Comparison of ENCODE assay signal across 22 cellular contexts in genomic region chr20:54122681-54123586, GRCh38. TPM values are rescaled to one million over a fixed set of nuclear protein-coding genes. Genes with fewer than 3 reads are reported as not detected.
DNase-seq lines count a peak whose midpoint lies in the region; ATAC-seq, FAIRE-seq and TF ChIP-seq lines count a peak whose summit lies in the region.
"Had no signal": no experiment of that assay in that cellular context is flagged by ENCODE, and none has a peak within 500 bp of the region (broad histone marks: within the 10 kb centered on the region; RNA-seq: fewer than 3 reads in every experiment).

No MANE protein-coding gene starts in this region.

- no peaks in the 10 kb centered on the region for H3K27me3 ChIP-seq in astrocyte (ENCODE audit: insufficient read depth, low read length)
- no peaks in the 10 kb centered on the region for H3K27me3 ChIP-seq in left lung
- no peaks in the 10 kb centered on the region for H3K27me3 ChIP-seq in suprapubic skin
- H3K27me3 ChIP-seq: esophagus muscularis mucosa had no signal

- 0 out of 2 replicates have a peak, but pooled peaks cover 2% of the 10 kb centered on the region for H3K4me1 ChIP-seq in HEK293 (ENCODE audit: control insufficient read depth, insufficient read depth, low read length)
- H3K4me1 ChIP-seq in astrocyte (ENCODE audit: insufficient read depth, low read length), result peaks cover 29% of the 10 kb centered on the region
- H3K4me1 ChIP-seq in left lung, result peaks cover 0 to 11% of the 10 kb centered on the region in 2 donors
- peaks cover 12% of the 10 kb centered on the region for H3K4me1 ChIP-seq in suprapubic skin
- H3K4me1 ChIP-seq: esophagus muscularis mucosa had no signal

- WGBS in suprapubic skin, result 82% methylated on average over 10 of the region's 10 CpGs

- H3K4me3 ChIP-seq in HEK293 (ENCODE audit: low read depth, low read length) (no peak overlapping the region), astrocyte (ENCODE audit: insufficient read depth, low read depth, low read length) (no peak overlapping the region), left lung (no peak overlapping the region), suprapubic skin (no peak overlapping the region)
- H3K4me3 ChIP-seq: coronary artery, esophagus muscularis mucosa had no signal

- TF ChIP-seq POLR2A in suprapubic skin (IDR thresholded peaks at IDR 0.05), result no peak

- DNase-seq in astrocyte (ENCODE audit: low read depth), result no peak
- no peak for DNase-seq in left lung
- no peak for DNase-seq in suprapubic skin (ENCODE audit: low spot score in 2 of 2)
- no peak for DNase-seq in D341Med (ENCODE audit: low spot score)
- no peak for DNase-seq in stimulated activated CD4-positive, alpha-beta T cell treated with anti-CD3 and anti-CD28 coated beads, Interleukin-4, amount 100 ng/mL, for 24 hours
- no peak for DNase-seq in NCI-H748 treated with DMSO at 0.1 percent for 48 hours (lab: John Stamatoyannopoulos, UW)
- no peak for DNase-seq in NCI-H526 (lab: John Stamatoyannopoulos, UW)
- DNase-seq: activated CD4-positive, alpha-beta T cell treated with anti-CD3 and anti-CD28 coated beads for 36 hours; activated T-cell treated with anti-CD3 and anti-CD28 coated beads for 4 hours; AML-193; hippocampal formation; NCI-H146; stimulated activated naive CD4-positive, alpha-beta T cell treated with Interleukin-2 at 50 U/mL for 16 hours had no signal

- peaks cover 43% of the 10 kb centered on the region for H3K4me1 Mint-ChIP-seq in astrocyte (ENCODE audit: low read depth, unreplicated experiment)
- H3K4me1 Mint-ChIP-seq: activated CD4-positive, alpha-beta T cell treated with anti-CD3 and anti-CD28 coated beads for 36 hours had no signal

- no peaks in the 10 kb centered on the region for H3K79me2 ChIP-seq in astrocyte (ENCODE audit: insufficient read depth, low read length)

- TF ChIP-seq EP300 in suprapubic skin (IDR thresholded peaks at IDR 0.05), result no peak

- intact Hi-C loops in left lung (cut with DNase I), result no loop called here

- H3K36me3 ChIP-seq in HEK293 (ENCODE audit: control insufficient read depth in 2 of 2, insufficient read depth in 1 of 2, low read length in 2 of 2), result no peaks in the 10 kb centered on the region
- no peaks in the 10 kb centered on the region for H3K36me3 ChIP-seq in astrocyte (ENCODE audit: insufficient read depth, low read length)
- H3K36me3 ChIP-seq in left lung, result no peaks in the 10 kb centered on the region
- H3K36me3 ChIP-seq in suprapubic skin, result no peaks in the 10 kb centered on the region
- H3K36me3 ChIP-seq: esophagus muscularis mucosa had no signal

- TF ChIP-seq CTCF in HEK293 (tag by site-specific recombination; IDR thresholded peaks at IDR 0.05) (no peak), astrocyte (IDR thresholded peaks at IDR 0.05; ENCODE audit: insufficient read depth, low read depth, low read length) (no peak), left lung (IDR thresholded peaks at IDR 0.05) (no peak), suprapubic skin (IDR thresholded peaks at IDR 0.05) (no peak)

- no peak overlapping the region for H3K4me3 Mint-ChIP-seq in astrocyte (ENCODE audit: unreplicated experiment)
- H3K4me3 Mint-ChIP-seq: activated CD4-positive, alpha-beta T cell treated with anti-CD3 and anti-CD28 coated beads for 36 hours; activated naive CD8-positive, alpha-beta T cell; natural killer cell treated with Interleukin-12 subunit alpha and Interleukin-12 subunit beta and Interleukin-15 and Interleukin-18, amount 100 ng/mL, for 72 hours had no signal

- CTCF ChIA-PET in HEK293 (lab: Yijun Ruan, JAX), result interaction anchor here (1.0 kb wide), 1 partner anchor 17 kb away, joined by 3 read pairs; no protein-coding TSS in a partner anchor

- peak; percentile 81 for FAIRE-seq in astrocyte (lab: Jason Lieb, UNC)

- H3K27ac Mint-ChIP-seq in astrocyte (ENCODE audit: unreplicated experiment), result peak overlapping the region; percentile 97
- H3K27ac Mint-ChIP-seq: activated CD4-positive, alpha-beta T cell treated with anti-CD3 and anti-CD28 coated beads for 36 hours; activated naive CD8-positive, alpha-beta T cell; natural killer cell treated with Interleukin-12 subunit alpha and Interleukin-12 subunit beta and Interleukin-15 and Interleukin-18, amount 100 ng/mL, for 72 hours had no signal

- no peaks in the 10 kb centered on the region for H3K27me3 Mint-ChIP-seq in astrocyte (ENCODE audit: low read depth, unreplicated experiment)
- H3K27me3 Mint-ChIP-seq: activated CD4-positive, alpha-beta T cell treated with anti-CD3 and anti-CD28 coated beads for 36 hours; activated naive CD8-positive, alpha-beta T cell had no signal

- peak overlapping the region; percentile 52 for H3K4me2 ChIP-seq in astrocyte (ENCODE audit: low read length)

- H3K9me3 Mint-ChIP-seq in astrocyte (ENCODE audit: unreplicated experiment), result no peaks in the 10 kb centered on the region
- H3K9me3 Mint-ChIP-seq: natural killer cell treated with Interleukin-12 subunit alpha and Interleukin-12 subunit beta and Interleukin-15 and Interleukin-18, amount 100 ng/mL, for 72 hours had no signal

- POLR2A ChIA-PET in HEK293 (lab: Yijun Ruan, JAX), result no interaction called here

- H3K36me3 Mint-ChIP-seq in astrocyte (ENCODE audit: low read depth, unreplicated experiment), result no peaks in the 10 kb centered on the region
- H3K36me3 Mint-ChIP-seq: activated naive CD8-positive, alpha-beta T cell; natural killer cell treated with Interleukin-12 subunit alpha and Interleukin-12 subunit beta and Interleukin-15 and Interleukin-18, amount 100 ng/mL, for 72 hours had no signal

- H3K9me3 ChIP-seq in HEK293 (ENCODE audit: control insufficient read depth, insufficient read depth, low read depth, low read length), result no peaks in the 10 kb centered on the region
- H3K9me3 ChIP-seq in astrocyte (ENCODE audit: insufficient read depth, low read depth, low read length), result no peaks in the 10 kb centered on the region
- no peaks in the 10 kb centered on the region for H3K9me3 ChIP-seq in left lung
- no peaks in the 10 kb centered on the region for H3K9me3 ChIP-seq in suprapubic skin
- H3K9me3 ChIP-seq: esophagus muscularis mucosa had no signal

- peak overlapping the region; percentile 77 for H3K9ac ChIP-seq in astrocyte (ENCODE audit: low read length)

- H2AFZ ChIP-seq in astrocyte (ENCODE audit: low read depth, low read length), result no peak overlapping the region

- no peaks in the 10 kb centered on the region for H4K20me1 ChIP-seq in astrocyte (ENCODE audit: insufficient read depth, low read length)

- ATAC-seq in left lung, result no peak
- ATAC-seq: activated CD4-positive, alpha-beta T cell treated with anti-CD3 and anti-CD28 coated beads for 36 hours had no signal

- H3K27ac ChIP-seq in HEK293 (ENCODE audit: extremely low read depth, low read depth, low read length) (no peak overlapping the region), astrocyte (ENCODE audit: low read depth, low read length) (peak overlapping the region; percentile 99), left lung (peak overlapping the region; percentile 53 to 72), suprapubic skin (peak overlapping the region; percentile 70)
- H3K27ac ChIP-seq: coronary artery, esophagus muscularis mucosa had no signal

TF ChIP-seq in HEK293, 187 proteins besides CTCF, POLR2A, EP300 and RAD21:
- peak; percentile 60 for TF ChIP-seq PRDM10 (tag by site-specific recombination; IDR thresholded peaks at IDR 0.05)
- TF ChIP-seq ZNF529 (tag by site-specific recombination; IDR thresholded peaks at IDR 0.05; ENCODE audit: insufficient replicate concordance), result no peak

RNA-seq across cellular contexts. Expression of gene CYP24A1, which starts 50.9 kb away (rescaled TPM):
- 0.60 and 0.73 TPM in 2 replicates for total RNA-seq in astrocyte
- 1 to 10 TPM in 1 of 2 donors, under 1 TPM in 1; 0.64 to 3.4 TPM for total RNA-seq in left lung
- 1 to 10 TPM in 3 of 4 donors, not detected in 1; 1.0 to 2.5 (median 1.5) TPM for total RNA-seq in suprapubic skin
- total RNA-seq: esophagus muscularis mucosa; left colon; LHCN-M2; natural killer cell treated with Interleukin-12 subunit alpha and Interleukin-12 subunit beta and Interleukin-15 and Interleukin-18, amount 100 ng/mL, for 72 hours; OCI-LY7 had no signal

RNA-seq across cellular contexts. Expression of gene BCAS1, which starts 52.5 kb away (rescaled TPM):
- total RNA-seq in astrocyte (0.31 TPM in 1 of 2 replicates, not detected in the other), left lung (1 to 10 TPM in 1 of 2 donors, under 1 TPM in 1; 0.99 to 1.6 TPM), suprapubic skin (1 to 10 TPM; 1.7 to 3.4 (median 2.1) TPM)
- total RNA-seq: LHCN-M2, NCI-H460 had no signal
